ENCODE assay signal across 13 cellular contexts in the genomic region with DNA sequence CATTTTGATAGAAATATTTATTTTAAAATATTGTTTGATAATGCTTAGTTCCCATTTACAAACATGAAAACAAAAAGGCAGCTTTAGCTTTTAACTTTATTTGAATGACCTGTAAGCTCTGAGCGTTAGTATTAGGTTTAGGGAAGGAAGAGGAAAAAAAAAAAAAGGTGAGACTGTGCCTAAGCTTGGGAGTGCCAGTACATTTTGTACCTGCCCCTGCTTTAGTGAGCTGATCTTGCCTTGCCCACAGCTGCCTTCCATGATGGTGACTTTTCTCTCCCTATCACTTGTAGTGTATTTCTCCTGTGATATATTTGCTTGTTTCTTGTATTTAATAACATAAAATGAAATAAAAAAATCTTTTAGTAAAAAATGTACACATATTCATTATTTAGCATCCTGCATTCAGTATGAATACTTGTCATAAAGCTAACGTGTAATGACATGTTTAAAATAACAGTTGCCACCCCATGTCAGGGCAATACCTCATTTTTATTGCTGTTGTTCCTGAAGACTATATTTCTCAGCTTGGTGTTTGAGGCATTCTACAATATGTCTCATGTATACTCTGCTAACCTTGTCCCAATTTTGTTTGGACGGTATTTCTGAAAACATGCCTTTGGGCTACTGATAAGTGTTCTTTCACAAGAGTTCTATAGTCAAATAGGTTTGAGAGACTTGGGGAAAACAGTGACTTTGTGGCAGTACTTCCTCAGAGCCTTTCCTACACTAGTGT.
"Had no signal": no experiment of that assay in that cellular context is flagged by ENCODE, and none has a peak within 500 bp of the region (broad histone marks: within the 10 kb centered on the region; RNA-seq: fewer than 3 reads in every experiment).

No MANE protein-coding gene starts in this region.

- H3K4me3 Mint-ChIP-seq: activated CD8-positive, alpha-beta memory T cell treated with anti-CD3 and anti-CD28 coated beads, Interleukin-2, amount 10 ng/mL, durations not matched to agents 7 days and 5 days; activated naive CD8-positive, alpha-beta T cell treated with anti-CD3 and anti-CD28 coated beads for 36 hours; activated T-cell treated with anti-CD3 and anti-CD28 coated beads, Interleukin-2, amount 50 U/mL, for 24 hours had no signal

- H3K9me3 Mint-ChIP-seq: activated T-cell treated with anti-CD3 and anti-CD28 coated beads, Interleukin-2, amount 50 U/mL, for 24 hours had no signal

- H3K4me3 ChIP-seq: lung, ovary, upper lobe of right lung had no signal

- DNase-seq: activated CD4-positive, alpha-beta T cell treated with anti-CD3 and anti-CD28 coated beads, Interleukin-2, amount 50 U/mL, for 4 hours; activated CD8-positive, alpha-beta memory T cell treated with anti-CD3 and anti-CD28 coated beads, Interleukin-2, amount 10 ng/mL, durations not matched to agents 7 days and 5 days; activated gamma-delta T cell; activated naive CD8-positive, alpha-beta T cell treated with anti-CD3 and anti-CD28 coated beads for 36 hours; activated T-cell treated with anti-CD3 and anti-CD28 coated beads, Interleukin-2, amount 50 U/mL, for 24 hours; hypothalamus; ovary; stimulated activated CD4-positive, alpha-beta T cell treated with anti-CD3 and anti-CD28 coated beads, Interleukin-4, amount 100 ng/mL, for 1 hour; stimulated activated CD8-positive, alpha-beta memory T cell treated with anti-CD3 and anti-CD28 coated beads, Interleukin-4, amount 100 ng/mL, for 48 hours; stimulated activated naive CD8-positive, alpha-beta T cell treated with anti-CD3 and anti-CD28 coated beads, Interleukin-15, Interleukin-2, amounts not matched to agents 100 U/mL and 50 U/mL, for 24 hours; T-helper 2 cell; upper lobe of right lung had no signal

- H3K27ac Mint-ChIP-seq: activated CD8-positive, alpha-beta memory T cell treated with anti-CD3 and anti-CD28 coated beads, Interleukin-2, amount 10 ng/mL, durations not matched to agents 7 days and 5 days; activated T-cell treated with anti-CD3 and anti-CD28 coated beads, Interleukin-2, amount 50 U/mL, for 24 hours had no signal

- ATAC-seq: activated CD8-positive, alpha-beta memory T cell treated with anti-CD3 and anti-CD28 coated beads, Interleukin-2, amount 10 ng/mL, durations not matched to agents 7 days and 5 days; stimulated activated naive CD8-positive, alpha-beta T cell treated with anti-CD3 and anti-CD28 coated beads, Interleukin-15, Interleukin-2, amounts not matched to agents 100 U/mL and 50 U/mL, for 24 hours; upper lobe of right lung had no signal

- H3K36me3 ChIP-seq: ovary, upper lobe of right lung had no signal

- H3K27me3 Mint-ChIP-seq: activated CD8-positive, alpha-beta memory T cell treated with anti-CD3 and anti-CD28 coated beads, Interleukin-2, amount 10 ng/mL, durations not matched to agents 7 days and 5 days; activated naive CD8-positive, alpha-beta T cell treated with anti-CD3 and anti-CD28 coated beads for 36 hours; activated T-cell treated with anti-CD3 and anti-CD28 coated beads, Interleukin-2, amount 50 U/mL, for 24 hours had no signal

- H3K27me3 ChIP-seq: ovary, upper lobe of right lung had no signal

- H3K9me3 ChIP-seq: ovary, upper lobe of right lung had no signal

- H3K27ac ChIP-seq: ovary, upper lobe of right lung had no signal
